8 cellular contexts compared by ENCODE assay signal in genomic region chr15:22839046-22839705, GRCh38. TPM values are rescaled to one million over a fixed set of nuclear protein-coding genes. Genes with fewer than 3 reads are reported as not detected.
DNase-seq lines count a peak whose midpoint lies in the region; ATAC-seq and TF ChIP-seq lines count a peak whose summit lies in the region.

No MANE protein-coding gene starts in this region.

- peak overlapping the region; percentile 92 for H3K27ac Mint-ChIP-seq in CD8-positive, alpha-beta T cell
- peak overlapping the region; percentile 93 for H3K27ac Mint-ChIP-seq in WTC11

- no peaks in the 10 kb centered on the region for H3K9me3 ChIP-seq in CD8-positive, alpha-beta T cell (ENCODE audit: low read length)
- H3K9me3 ChIP-seq in gastroesophageal sphincter, result no peaks in the 10 kb centered on the region

- CTCF ChIA-PET in CD8-positive, alpha-beta T cell (lab: Charles Lee), result no interaction called here
- CTCF ChIA-PET in WTC11 (lab: Charles Lee), result no interaction called here

- H3K4me3 ChIP-seq in CD8-positive, alpha-beta T cell (ENCODE audit: low read depth, low read length), result peak overlapping the region; percentile 97
- peak overlapping the region; percentile 47 to 74 for H3K4me3 ChIP-seq in gastroesophageal sphincter

- peak overlapping the region; percentile 98 for H3K27ac ChIP-seq in CD8-positive, alpha-beta T cell (ENCODE audit: low read depth, low read length)
- peak overlapping the region; percentile 85 to 98 (median 94) for H3K27ac ChIP-seq in gastroesophageal sphincter

- intact Hi-C loops in CD8-positive, alpha-beta T cell (cut with DNase I, micrococcal nuclease), result no loop called here

- no peak for TF ChIP-seq EP300 in gastroesophageal sphincter (IDR thresholded peaks at IDR 0.05)

- peaks cover 29% of the 10 kb centered on the region for H3K4me1 ChIP-seq in CD8-positive, alpha-beta T cell (ENCODE audit: insufficient read depth, low read length)
- peaks cover 0 to 32% (median 0%) of the 10 kb centered on the region in 3 donors for H3K4me1 ChIP-seq in gastroesophageal sphincter

- H3K36me3 Mint-ChIP-seq in CD8-positive, alpha-beta T cell, result peaks cover 28% of the 10 kb centered on the region
- peaks cover 19% of the 10 kb centered on the region for H3K36me3 Mint-ChIP-seq in WTC11

- ATAC-seq in CD8-positive, alpha-beta T cell, result no peak
- ATAC-seq in HG02759 (IDR thresholded peaks at IDR 0.05; ENCODE audit: unreplicated experiment) (peak; percentile 0), WTC11 (no peak), gastroesophageal sphincter (no peak), HG03095 (IDR thresholded peaks at IDR 0.05; ENCODE audit: unreplicated experiment) (no peak), HG03139 (IDR thresholded peaks at IDR 0.05; ENCODE audit: unreplicated experiment) (no peak)

- peak overlapping the region; percentile 90 for H3K4me3 Mint-ChIP-seq in CD8-positive, alpha-beta T cell
- peak overlapping the region; percentile 95 for H3K4me3 Mint-ChIP-seq in WTC11

- H3K27me3 ChIP-seq in CD8-positive, alpha-beta T cell (ENCODE audit: insufficient read depth, low read length), result no peaks in the 10 kb centered on the region
- H3K27me3 ChIP-seq in gastroesophageal sphincter, result no peaks in the 10 kb centered on the region

- TF ChIP-seq POLR2A in gastroesophageal sphincter (IDR thresholded peaks at IDR 0.05), result no peak

- peaks cover 33% of the 10 kb centered on the region for H3K4me1 Mint-ChIP-seq in CD8-positive, alpha-beta T cell (ENCODE audit: low read depth)
- peaks cover 28% of the 10 kb centered on the region for H3K4me1 Mint-ChIP-seq in WTC11

- WGBS in gastroesophageal sphincter (ENCODE audit: low coverage in 1 of 2), 2 donors, result 0% methylated on average over 5 to 16 of the region's 16 CpGs

- peaks cover 4% of the 10 kb centered on the region for H3K36me3 ChIP-seq in CD8-positive, alpha-beta T cell (ENCODE audit: insufficient read depth, low read length)
- H3K36me3 ChIP-seq in gastroesophageal sphincter, result peaks cover 0 to 11% of the 10 kb centered on the region in 2 donors

- POLR2A ChIA-PET in CD8-positive, alpha-beta T cell (lab: Charles Lee), result no interaction called here
- POLR2A ChIA-PET in WTC11 (lab: Charles Lee), result interaction anchor here (0.7 kb wide), 1 partner anchor 18 kb away, joined by 4 read pairs; no protein-coding TSS in a partner anchor

- no peak for DNase-seq in CD8-positive, alpha-beta T cell
- DNase-seq in WTC11 (ENCODE audit: low spot score) (no peak), putamen (ENCODE audit: low spot score) (peak; percentile 13), cerebellar nuclear complex (lab: John Stamatoyannopoulos, UW) (no peak)

- H3K27me3 Mint-ChIP-seq in CD8-positive, alpha-beta T cell (ENCODE audit: low read depth), result no peaks in the 10 kb centered on the region
- no peaks in the 10 kb centered on the region for H3K27me3 Mint-ChIP-seq in WTC11 (ENCODE audit: low read depth)

- no peaks in the 10 kb centered on the region for H3K9me3 Mint-ChIP-seq in CD8-positive, alpha-beta T cell
- peaks cover 10% of the 10 kb centered on the region for H3K9me3 Mint-ChIP-seq in WTC11

- no peak for TF ChIP-seq CTCF in CD8-positive, alpha-beta T cell (IDR thresholded peaks at IDR 0.05)
- TF ChIP-seq CTCF in WTC11 (IDR thresholded peaks at IDR 0.05) (no peak), gastroesophageal sphincter (IDR thresholded peaks at IDR 0.05) (no peak)

TF ChIP-seq in WTC11, 78 proteins besides CTCF, POLR2A, EP300 and RAD21:
- TF ChIP-seq ZNF416 (CRISPR knock-in tag; IDR thresholded peaks at IDR 0.05) (no peak), JAZF1 (CRISPR knock-in tag; IDR thresholded peaks at IDR 0.05) (no peak), USF2 (CRISPR knock-in tag; IDR thresholded peaks at IDR 0.05) (no peak), GABPB1 (CRISPR knock-in tag; IDR thresholded peaks at IDR 0.05) (no peak), ZNF281 (CRISPR knock-in tag; IDR thresholded peaks at IDR 0.05) (no peak), GTF2I (CRISPR knock-in tag; conservative IDR thresholded peaks at IDR 0.05) (no peak), ZBTB43 (CRISPR knock-in tag; IDR thresholded peaks at IDR 0.05) (no peak), JUN (CRISPR knock-in tag; IDR thresholded peaks at IDR 0.05) (no peak), FOXP1 (CRISPR knock-in tag; IDR thresholded peaks at IDR 0.05; ENCODE audit: borderline replicate concordance) (no peak), NFE2L1 (CRISPR knock-in tag; IDR thresholded peaks at IDR 0.05) (no peak), GRHL2 (CRISPR knock-in tag; IDR thresholded peaks at IDR 0.05; ENCODE audit: insufficient replicate concordance, severe bottlenecking) (no peak)

RNA-seq across cellular contexts. Expression of gene NIPA2, which starts 0.7 kb away (rescaled TPM):
- 10 to 100 TPM; 49.1 to 49.7 TPM for total RNA-seq in CD8-positive, alpha-beta T cell
- total RNA-seq in WTC11 (2021) (68.9 to 79.5 TPM (median 69.4 TPM) in 3 replicates), gastroesophageal sphincter (10 to 100 TPM; 37.0 to 42.5 (median 40.2) TPM)

RNA-seq across cellular contexts. Expression of gene NIPA1, which starts 52.7 kb away (rescaled TPM):
- total RNA-seq in CD8-positive, alpha-beta T cell, result 1 to 10 TPM; 6.4 to 7.3 TPM
- total RNA-seq in WTC11 (2021) (19.0 to 22.4 TPM (median 19.9 TPM) in 3 replicates), gastroesophageal sphincter (10 to 100 TPM; 11.7 to 14.9 (median 14.3) TPM)
